ENCODE assay signal across 8 cellular contexts in the genomic region with DNA sequence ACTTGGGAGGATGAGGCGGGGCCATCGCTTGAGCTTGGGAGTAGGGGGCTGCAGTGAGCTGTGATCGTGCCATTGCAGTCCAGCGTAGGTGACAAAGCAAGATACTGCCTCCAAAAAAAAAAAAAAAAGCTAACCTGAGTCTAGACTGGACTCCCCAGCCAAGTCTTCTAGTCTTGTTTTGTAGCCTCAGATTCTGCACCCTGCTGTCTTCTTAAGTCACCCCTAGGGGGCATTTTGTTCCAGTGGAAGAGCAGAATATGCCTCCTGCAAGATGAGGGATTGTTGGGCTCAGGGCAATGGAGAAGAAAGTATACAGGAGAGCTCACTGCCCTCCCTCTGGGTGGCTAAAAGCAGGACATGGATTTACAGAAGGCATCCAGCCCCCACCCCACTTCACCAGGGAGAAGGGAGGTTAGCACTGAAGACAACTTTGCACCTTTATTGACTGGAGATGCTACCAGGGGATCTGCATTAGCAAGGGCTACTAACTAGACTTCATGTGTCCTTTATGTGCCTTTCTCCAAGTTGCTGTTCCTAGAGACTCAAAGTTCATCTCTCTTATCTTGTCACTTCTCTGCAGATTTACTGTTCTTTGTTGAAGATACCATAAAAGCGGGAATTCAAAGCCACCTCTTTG. TPM values are rescaled to one million over a fixed set of nuclear protein-coding genes. Genes with fewer than 3 reads are reported as not detected.
DNase-seq lines count a peak whose midpoint lies in the region; ATAC-seq and TF ChIP-seq lines count a peak whose summit lies in the region.

No MANE protein-coding gene starts in this region.

- no peak for TF ChIP-seq POLR2A in erythroblast (IDR thresholded peaks at IDR 0.05; ENCODE audit: low read length)

- H3K36me3 Mint-ChIP-seq in activated CD4-positive, alpha-beta T cell treated with anti-CD3 and anti-CD28 coated beads for 36 hours (ENCODE audit: low read depth), result no peaks in the 10 kb centered on the region

- DNase-seq in activated CD4-positive, alpha-beta T cell treated with anti-CD3 and anti-CD28 coated beads for 36 hours, result peak; percentile 28
- DNase-seq in activated CD4-positive, alpha-beta T cell treated with anti-CD3 and anti-CD28 coated beads, Interleukin-2, amount 50 U/mL, for 48 hours, result no peak
- DNase-seq in SHP77 (lab: John Stamatoyannopoulos, UW) (peak; percentile 47 to 78), erythroblast (lab: John Stamatoyannopoulos, UW) (peak; percentile 70 to 71), renal cortical epithelial cell (ENCODE audit: low read depth) (peak; percentile 39)
- DNase-seq in stimulated activated CD4-positive, alpha-beta T cell treated with anti-CD3 and anti-CD28 coated beads, Interleukin-4, amount 100 ng/mL, for 1 hour, result no peak

- intact Hi-C loops in activated CD4-positive, alpha-beta T cell treated with anti-CD3 and anti-CD28 coated beads for 36 hours (cut with DNase I, micrococcal nuclease), result loop anchor here in 1 of 2 experiments (2.0 kb wide), 2 partner anchors 29 to 43 kb away; no protein-coding TSS in a partner anchor

- POLR2A ChIA-PET in activated CD4-positive, alpha-beta T cell treated with anti-CD3 and anti-CD28 coated beads for 36 hours (lab: Charles Lee), result interaction anchor here (1.9 kb wide), 1 partner anchor 8 kb away, joined by 4 read pairs; no protein-coding TSS in a partner anchor

- H3K27ac Mint-ChIP-seq in activated CD4-positive, alpha-beta T cell treated with anti-CD3 and anti-CD28 coated beads for 36 hours, result no peak overlapping the region

- H3K4me1 Mint-ChIP-seq in activated CD4-positive, alpha-beta T cell treated with anti-CD3 and anti-CD28 coated beads for 36 hours, result peaks cover 8% of the 10 kb centered on the region

- no peak overlapping the region for H3K4me3 Mint-ChIP-seq in activated CD4-positive, alpha-beta T cell treated with anti-CD3 and anti-CD28 coated beads for 36 hours

- no peaks in the 10 kb centered on the region for H3K9me3 Mint-ChIP-seq in activated CD4-positive, alpha-beta T cell treated with anti-CD3 and anti-CD28 coated beads for 36 hours (ENCODE audit: low read depth)

- ATAC-seq in activated CD4-positive, alpha-beta T cell treated with anti-CD3 and anti-CD28 coated beads for 36 hours, result peak; percentile 86
- ATAC-seq in HG02885 (IDR thresholded peaks at IDR 0.05; ENCODE audit: poor library complexity, unreplicated experiment), result peak; percentile 59
- no peak for ATAC-seq in HG03342 (IDR thresholded peaks at IDR 0.05; ENCODE audit: unreplicated experiment)

- CTCF ChIA-PET in activated CD4-positive, alpha-beta T cell treated with anti-CD3 and anti-CD28 coated beads for 36 hours (lab: Charles Lee), result interaction anchor here (0.7 to 2.9 kb wide), 8 partner anchors 11 to 57 kb away, joined by 3 to 16 read pairs (median 5); partner anchors contain the start of gene RNF187

- H3K27me3 Mint-ChIP-seq in activated CD4-positive, alpha-beta T cell treated with anti-CD3 and anti-CD28 coated beads for 36 hours, result peaks cover 7% of the 10 kb centered on the region

RNA-seq across cellular contexts. Expression of gene RNF187, which starts 15.3 kb away (rescaled TPM):
- 100 to 1,000 TPM; 114 to 155 TPM for total RNA-seq in activated CD4-positive, alpha-beta T cell treated with anti-CD3 and anti-CD28 coated beads for 36 hours
- total RNA-seq in renal cortical epithelial cell, result 47.6 and 137 TPM in 2 replicates

RNA-seq across cellular contexts. Expression of gene TRIM17, which starts 55.2 kb away (rescaled TPM):
- 1 to 10 TPM; 1.2 to 1.3 TPM for total RNA-seq in activated CD4-positive, alpha-beta T cell treated with anti-CD3 and anti-CD28 coated beads for 36 hours
- 0.69 and 1.5 TPM in 2 replicates for total RNA-seq in renal cortical epithelial cell

Comparison
In these comparisons a context has a peak if more than half of its experiments do, and no peak if none do; other contexts are left out.
1. DNase-seq: peak in activated CD4-positive, alpha-beta T cell treated with anti-CD3 and anti-CD28 coated beads for 36 hours (single experiment), SHP77 (2 of 2), erythroblast (2 of 2) and renal cortical epithelial cell (single experiment); none in activated CD4-positive, alpha-beta T cell treated with anti-CD3 and anti-CD28 coated beads, Interleukin-2, amount 50 U/mL, for 48 hours (0 of 2) and stimulated activated CD4-positive, alpha-beta T cell treated with anti-CD3 and anti-CD28 coated beads, Interleukin-4, amount 100 ng/mL, for 1 hour (single experiment).